ENCODE assay signal across 8 cellular contexts in the genomic region with DNA sequence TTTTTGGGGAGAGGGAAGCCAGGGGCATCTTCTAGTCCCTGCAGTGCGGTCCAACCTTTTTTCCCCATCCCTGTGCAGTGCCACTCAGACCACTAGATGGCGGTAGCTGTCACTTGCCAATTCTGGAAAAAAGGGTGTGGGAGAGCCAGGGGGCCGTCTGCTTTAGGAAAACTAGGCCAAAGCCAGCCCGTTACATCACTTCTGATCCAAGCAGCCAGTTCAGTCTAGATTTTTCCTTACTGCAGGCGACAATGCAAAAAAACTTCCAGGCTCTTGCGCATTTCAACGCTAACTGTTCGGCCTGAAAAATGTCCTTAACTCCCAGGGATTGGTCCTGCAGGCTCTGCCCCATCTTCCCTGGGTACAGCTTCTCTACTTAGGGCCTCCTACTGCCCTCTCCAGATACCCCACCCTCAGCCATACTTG.
A peak's percentile ranks its signal among the peaks of the same experiment; 100 is the strongest.
DNase-seq lines count a peak whose midpoint lies in the region; TF ChIP-seq lines count a peak whose summit lies in the region.

No MANE protein-coding gene starts in this region.

- intact Hi-C loops in activated T-helper 2 cell treated with anti-CD3 and anti-CD28 coated beads, Interferon-gamma antibody, Interleukin-2, Interleukin-4, amounts not matched to agents 10 μg/mL and 5 μg/mL and 100 μg/mL, durations not matched to agents 14 hours and 24 hours and 36 hours (cut with micrococcal nuclease), result no loop called here

- no peaks in the 10 kb centered on the region for H4K20me1 ChIP-seq in OCI-LY3 (ENCODE audit: insufficient read depth, low read length)

- H3K4me1 ChIP-seq in OCI-LY3 (ENCODE audit: low read length) (no peaks in the 10 kb centered on the region), neutrophil (ENCODE audit: control insufficient read depth in 1 of 2, insufficient read depth in 1 of 2, low read depth in 1 of 2, low read length in 1 of 2) (no peaks in the 10 kb centered on the region), suprapubic skin (peaks cover 2% of the 10 kb centered on the region)

- DNase-seq in CMK (ENCODE audit: low read depth) (peak; percentile 14), HFFc6 (peak; percentile 13), foreskin fibroblast (peak; percentile 20 to 64), suprapubic skin (ENCODE audit: low spot score in 2 of 2) (peak; percentile 72 to 80), KG1 (lab: John Stamatoyannopoulos, UW) (no peak)
- peak; percentile 12 for DNase-seq in activated T-helper 2 cell treated with anti-CD3 and anti-CD28 coated beads, Interferon-gamma antibody, Interleukin-2, Interleukin-4, amounts not matched to agents 10 μg/mL and 5 μg/mL and 100 μg/mL, durations not matched to agents 14 hours and 24 hours and 36 hours (ENCODE audit: low spot score)

- H3K9me3 Mint-ChIP-seq in HFFc6, result no peaks in the 10 kb centered on the region; the same call in 1 of the 2 replicates
- H3K9me3 Mint-ChIP-seq in activated T-helper 2 cell treated with anti-CD3 and anti-CD28 coated beads, Interferon-gamma antibody, Interleukin-2, Interleukin-4, amounts not matched to agents 10 μg/mL and 5 μg/mL and 100 μg/mL, durations not matched to agents 14 hours and 24 hours and 36 hours, result no peaks in the 10 kb centered on the region

- no peaks in the 10 kb centered on the region for H3K9me3 ChIP-seq in OCI-LY3 (ENCODE audit: insufficient read depth, low read length)
- no peaks in the 10 kb centered on the region for H3K9me3 ChIP-seq in neutrophil
- no peaks in the 10 kb centered on the region for H3K9me3 ChIP-seq in suprapubic skin

- no peak for TF ChIP-seq POLR2A in suprapubic skin (IDR thresholded peaks at IDR 0.05)

- no peaks in the 10 kb centered on the region for H3K79me2 ChIP-seq in OCI-LY3 (ENCODE audit: low read length)

- no peak overlapping the region for H3K4me3 Mint-ChIP-seq in HFFc6
- no peak overlapping the region for H3K4me3 Mint-ChIP-seq in activated T-helper 2 cell treated with anti-CD3 and anti-CD28 coated beads, Interferon-gamma antibody, Interleukin-2, Interleukin-4, amounts not matched to agents 10 μg/mL and 5 μg/mL and 100 μg/mL, durations not matched to agents 14 hours and 24 hours and 36 hours (ENCODE audit: low read depth)

- TF ChIP-seq EP300 in suprapubic skin (IDR thresholded peaks at IDR 0.05), result no peak

- H3K27me3 Mint-ChIP-seq in HFFc6 (ENCODE audit: insufficient read depth), result peaks cover 4% of the 10 kb centered on the region; the same call in 1 of the 2 replicates
- H3K27me3 Mint-ChIP-seq in activated T-helper 2 cell treated with anti-CD3 and anti-CD28 coated beads, Interferon-gamma antibody, Interleukin-2, Interleukin-4, amounts not matched to agents 10 μg/mL and 5 μg/mL and 100 μg/mL, durations not matched to agents 14 hours and 24 hours and 36 hours (ENCODE audit: low read depth), result peaks cover 15% of the 10 kb centered on the region

- H3K9ac ChIP-seq in OCI-LY3 (ENCODE audit: low read length), result no peak overlapping the region

- H3K4me2 ChIP-seq in OCI-LY3 (ENCODE audit: low read length), result no peak overlapping the region

- no peak overlapping the region for H3K4me3 ChIP-seq in OCI-LY3 (ENCODE audit: low read length)
- no peak overlapping the region for H3K4me3 ChIP-seq in foreskin fibroblast (ENCODE audit: low read depth in 1 of 2, low read length in 2 of 2)
- no peak overlapping the region for H3K4me3 ChIP-seq in neutrophil (ENCODE audit: low read depth in 1 of 2, low read length in 1 of 2)
- no peak overlapping the region for H3K4me3 ChIP-seq in suprapubic skin

- H3K27ac ChIP-seq in OCI-LY3 (ENCODE audit: low read length), result no peak overlapping the region
- no peak overlapping the region for H3K27ac ChIP-seq in neutrophil
- H3K27ac ChIP-seq in suprapubic skin, result no peak overlapping the region

- H3K27me3 ChIP-seq in OCI-LY3 (ENCODE audit: low read depth, low read length), result peaks cover 31% of the 10 kb centered on the region
- H3K27me3 ChIP-seq in neutrophil, result peaks cover 25% of the 10 kb centered on the region
- no peaks in the 10 kb centered on the region for H3K27me3 ChIP-seq in suprapubic skin

- H2AFZ ChIP-seq in OCI-LY3 (ENCODE audit: low read depth, low read length), result no peak overlapping the region

- TF ChIP-seq CTCF in HFFc6 (IDR thresholded peaks at IDR 0.05), result peak; percentile 96
- peak; percentile 92 for TF ChIP-seq CTCF in OCI-LY3 (IDR thresholded peaks at IDR 0.05; ENCODE audit: low read depth, low read length)
- peak; percentile 99 for TF ChIP-seq CTCF in foreskin fibroblast (IDR thresholded peaks at IDR 0.05; ENCODE audit: low read depth, low read length)
- TF ChIP-seq CTCF in neutrophil (IDR thresholded peaks at IDR 0.05), result peak; percentile 36
- peak; percentile 83 to 90 for TF ChIP-seq CTCF in suprapubic skin (IDR thresholded peaks at IDR 0.05)

- H3K4me1 Mint-ChIP-seq in HFFc6 (ENCODE audit: low read depth), result no peaks in the 10 kb centered on the region
- no peaks in the 10 kb centered on the region for H3K4me1 Mint-ChIP-seq in activated T-helper 2 cell treated with anti-CD3 and anti-CD28 coated beads, Interferon-gamma antibody, Interleukin-2, Interleukin-4, amounts not matched to agents 10 μg/mL and 5 μg/mL and 100 μg/mL, durations not matched to agents 14 hours and 24 hours and 36 hours (ENCODE audit: low read depth)

- no peaks in the 10 kb centered on the region for H3K36me3 Mint-ChIP-seq in HFFc6 (ENCODE audit: low read depth)
- no peaks in the 10 kb centered on the region for H3K36me3 Mint-ChIP-seq in activated T-helper 2 cell treated with anti-CD3 and anti-CD28 coated beads, Interferon-gamma antibody, Interleukin-2, Interleukin-4, amounts not matched to agents 10 μg/mL and 5 μg/mL and 100 μg/mL, durations not matched to agents 14 hours and 24 hours and 36 hours (ENCODE audit: low read depth)

- no peak overlapping the region for H3K27ac Mint-ChIP-seq in HFFc6
- H3K27ac Mint-ChIP-seq in activated T-helper 2 cell treated with anti-CD3 and anti-CD28 coated beads, Interferon-gamma antibody, Interleukin-2, Interleukin-4, amounts not matched to agents 10 μg/mL and 5 μg/mL and 100 μg/mL, durations not matched to agents 14 hours and 24 hours and 36 hours, result no peak overlapping the region

- 17% methylated on average over 8 of the region's 8 CpGs for WGBS in suprapubic skin

- H3K36me3 ChIP-seq in OCI-LY3 (replicated peaks; ENCODE audit: low read depth, low read length), result no peaks in the 10 kb centered on the region
- no peaks in the 10 kb centered on the region for H3K36me3 ChIP-seq in neutrophil
- H3K36me3 ChIP-seq in suprapubic skin, result no peaks in the 10 kb centered on the region

Comparison
In these comparisons a context has a peak if more than half of its experiments do, and no peak if none do; other contexts are left out.
1. CTCF ChIP-seq: peak in every context shown above with its lines; median percentile 99 in foreskin fibroblast; 96 in HFFc6; 92 in OCI-LY3; 86 in suprapubic skin; 36 in neutrophil.